Comparison of ENCODE assay signal across 25 cellular contexts in the genomic region with DNA sequence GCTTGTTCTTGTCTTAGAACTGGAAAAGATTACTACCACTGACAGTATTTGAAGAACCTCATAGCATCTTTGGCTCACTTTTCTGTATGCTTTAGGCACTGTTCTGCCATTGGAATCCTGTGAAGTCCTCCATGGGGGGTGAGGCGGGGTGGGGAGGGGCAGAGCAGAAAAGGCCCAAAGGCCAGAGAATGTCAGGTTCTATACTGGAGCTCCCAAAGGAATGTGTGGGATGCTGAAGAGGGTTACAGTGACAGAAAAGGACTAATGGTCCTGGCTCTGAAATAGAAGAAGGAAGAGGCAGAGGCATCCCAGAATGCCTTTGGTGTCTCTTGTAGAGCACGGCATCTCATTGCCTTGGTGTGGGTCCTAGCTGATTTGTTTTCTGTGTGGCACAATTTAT.
DNase-seq lines count a peak whose midpoint lies in the region; ATAC-seq and TF ChIP-seq lines count a peak whose summit lies in the region.
"Had no signal": no experiment of that assay in that cellular context is flagged by ENCODE, and none has a peak within 500 bp of the region (broad histone marks: within the 10 kb centered on the region; RNA-seq: fewer than 3 reads in every experiment).

No MANE protein-coding gene starts in this region.

- H3K4me1 Mint-ChIP-seq in activated CD4-positive, alpha-beta T cell treated with anti-CD3 and anti-CD28 coated beads, Interleukin-2, amount 10 ng/mL, durations not matched to agents 24 days and 14 days, result peaks cover 42% of the 10 kb centered on the region
- peaks cover 43 to 56% (median 48%) of the 10 kb centered on the region in 4 donors for H3K4me1 Mint-ChIP-seq in CD4-positive, alpha-beta memory T cell
- H3K4me1 Mint-ChIP-seq in activated CD8-positive, alpha-beta T cell treated with anti-CD3 and anti-CD28 coated beads, Interleukin-2, amount 10 ng/mL, durations not matched to agents 7 days and 5 days (ENCODE audit: low read depth), result peaks cover 49% of the 10 kb centered on the region
- peaks cover 28 to 55% (median 43%) of the 10 kb centered on the region in 3 donors for H3K4me1 Mint-ChIP-seq in naive B cell

- H3K27ac Mint-ChIP-seq in activated CD4-positive, alpha-beta T cell treated with anti-CD3 and anti-CD28 coated beads, Interleukin-2, amount 10 ng/mL, durations not matched to agents 24 days and 14 days, result peak overlapping the region; percentile 3
- H3K27ac Mint-ChIP-seq in CD4-positive, alpha-beta memory T cell, result peak overlapping the region; percentile 48 to 86 (median 73)
- H3K27ac Mint-ChIP-seq in activated CD8-positive, alpha-beta T cell treated with anti-CD3 and anti-CD28 coated beads, Interleukin-2, amount 10 ng/mL, durations not matched to agents 7 days and 5 days, result peak overlapping the region; percentile 58
- H3K27ac Mint-ChIP-seq in naive B cell, result peak overlapping the region in 5 of 6 donors; percentile 58 to 96 (median 75)
- H3K27ac Mint-ChIP-seq: H9 had no signal

- intact Hi-C loops in activated CD4-positive, alpha-beta T cell treated with anti-CD3 and anti-CD28 coated beads, Interleukin-2, amount 10 ng/mL, durations not matched to agents 24 days and 14 days (cut with micrococcal nuclease), result no loop called here
- intact Hi-C loops in CD4-positive, alpha-beta memory T cell (cut with micrococcal nuclease), result no loop called here

- H2AFZ ChIP-seq in Karpas-422 (ENCODE audit: low read length), result no peak overlapping the region

- no peak overlapping the region for H3K9ac ChIP-seq in Karpas-422 (ENCODE audit: low read length)

- peaks cover 8% of the 10 kb centered on the region for H3K9me3 Mint-ChIP-seq in activated CD4-positive, alpha-beta T cell treated with anti-CD3 and anti-CD28 coated beads, Interleukin-2, amount 10 ng/mL, durations not matched to agents 24 days and 14 days
- no peaks in the 10 kb centered on the region for H3K9me3 Mint-ChIP-seq in CD4-positive, alpha-beta memory T cell
- no peaks in the 10 kb centered on the region for H3K9me3 Mint-ChIP-seq in activated CD8-positive, alpha-beta T cell treated with anti-CD3 and anti-CD28 coated beads, Interleukin-2, amount 10 ng/mL, durations not matched to agents 7 days and 5 days (ENCODE audit: insufficient read depth)
- H3K9me3 Mint-ChIP-seq in naive B cell, result no peaks in the 10 kb centered on the region
- H3K9me3 Mint-ChIP-seq: activated T-helper 1 cell treated with anti-CD3 and anti-CD28 coated beads, Interleukin-12 subunit alpha, Interleukin-12 subunit beta, Interleukin-2, Interleukin-4 antibody, amounts not matched to agents 30 ng/mL and 10 ng/mL and 1 ng/mL, durations not matched to agents 14 hours and 24 hours and 36 hours; H9 had no signal

- H3K4me3 ChIP-seq in CD4-positive, alpha-beta memory T cell (ENCODE audit: low read length in 2 of 2), result no peak overlapping the region
- H3K4me3 ChIP-seq in Karpas-422 (ENCODE audit: low read length), result no peak overlapping the region
- H3K4me3 ChIP-seq: GM12878, MG63, right atrium auricular region had no signal

- H3K79me2 ChIP-seq in Karpas-422 (ENCODE audit: low read length), result peaks cover 92% of the 10 kb centered on the region

- POLR2A ChIA-PET in CD4-positive, alpha-beta memory T cell (lab: Charles Lee; ENCODE audit: partially characterized antibody), result no interaction called here
- POLR2A ChIA-PET in activated CD8-positive, alpha-beta T cell treated with anti-CD3 and anti-CD28 coated beads, Interleukin-2, amount 10 ng/mL, durations not matched to agents 7 days and 5 days (lab: Charles Lee), result interaction anchor here (0.8 kb wide), 1 partner anchor 73 kb away, joined by 3 read pairs; no protein-coding TSS in a partner anchor
- POLR2A ChIA-PET in HEK293T (lab: Yijun Ruan, JAX), result no interaction called here

- H3K4me3 Mint-ChIP-seq in activated CD4-positive, alpha-beta T cell treated with anti-CD3 and anti-CD28 coated beads, Interleukin-2, amount 10 ng/mL, durations not matched to agents 24 days and 14 days, result no peak overlapping the region
- H3K4me3 Mint-ChIP-seq in CD4-positive, alpha-beta memory T cell, result peak overlapping the region in 1 of 8 donors; percentile 5
- H3K4me3 Mint-ChIP-seq in activated CD8-positive, alpha-beta T cell treated with anti-CD3 and anti-CD28 coated beads, Interleukin-2, amount 10 ng/mL, durations not matched to agents 7 days and 5 days, result no peak overlapping the region
- H3K4me3 Mint-ChIP-seq in naive B cell, result no peak overlapping the region
- H3K4me3 Mint-ChIP-seq: activated T-helper 1 cell treated with anti-CD3 and anti-CD28 coated beads, Interleukin-12 subunit alpha, Interleukin-12 subunit beta, Interleukin-2, Interleukin-4 antibody, amounts not matched to agents 30 ng/mL and 10 ng/mL and 1 ng/mL, durations not matched to agents 14 hours and 24 hours and 36 hours; H9 had no signal

- no peaks in the 10 kb centered on the region for H3K9me2 ChIP-seq in Karpas-422 (replicated peaks; ENCODE audit: insufficient read depth, low read length)

- no peaks in the 10 kb centered on the region for H3K27me3 ChIP-seq in CD4-positive, alpha-beta memory T cell (ENCODE audit: insufficient read depth, low read length)
- H3K27me3 ChIP-seq in Karpas-422 (ENCODE audit: low read length), result no peaks in the 10 kb centered on the region
- H3K27me3 ChIP-seq: MG63, right atrium auricular region had no signal

- CTCF ChIA-PET in CD4-positive, alpha-beta memory T cell (lab: Charles Lee; ENCODE audit: partially characterized antibody), result interaction anchor here (1.2 to 2.3 kb wide), 3 partner anchors 15 to 73 kb away, joined by 4 to 14 read pairs (median 11); a partner anchor contains a TSS
- CTCF ChIA-PET in activated CD8-positive, alpha-beta T cell treated with anti-CD3 and anti-CD28 coated beads, Interleukin-2, amount 10 ng/mL, durations not matched to agents 7 days and 5 days (lab: Charles Lee), result no interaction called here
- CTCF ChIA-PET in HEK293T (lab: Yijun Ruan, JAX), result interaction anchor here (0.5 kb wide), 1 partner anchor 810 kb away, joined by 3 read pairs; no protein-coding TSS in a partner anchor

- no peak for DNase-seq in activated CD4-positive, alpha-beta T cell treated with anti-CD3 and anti-CD28 coated beads, Interleukin-2, amount 10 ng/mL, durations not matched to agents 24 days and 14 days
- no peak for DNase-seq in activated CD4-positive, alpha-beta T cell treated with anti-CD3 and anti-CD28 coated beads, Interleukin-2, amount 50 U/mL, for 4 hours
- DNase-seq in CD4-positive, alpha-beta memory T cell, result no peak
- DNase-seq in activated CD8-positive, alpha-beta T cell treated with anti-CD3 and anti-CD28 coated beads, Interleukin-2, amount 10 ng/mL, durations not matched to agents 7 days and 5 days, result no peak
- DNase-seq in naive B cell (no peak), HEK293T (ENCODE audit: extremely low spot score) (no peak), Karpas-422 (no peak), midbrain (lab: John Stamatoyannopoulos, UW) (no peak)
- DNase-seq: 8988T; activated CD4-positive, CD25-positive, alpha-beta regulatory T cell treated with anti-CD3 and anti-CD28 coated beads, Interleukin-2, amount 50 U/mL, for 72 hours; central memory CD4-positive, alpha-beta T cell; DMS153; erythroblast; H9; KBM-7; mammary epithelial cell; MG63; NCI-H1930; NCI-H524 treated with DMSO at 0.1 percent for 48 hours; small intestine; stimulated activated naive CD4-positive, alpha-beta T cell; T-helper 1 cell had no signal

- no peak overlapping the region for H3K4me2 ChIP-seq in Karpas-422 (ENCODE audit: low read depth, low read length, poor library complexity, severe bottlenecking)

- no peaks in the 10 kb centered on the region for H3K36me3 ChIP-seq in CD4-positive, alpha-beta memory T cell (ENCODE audit: insufficient read depth, low read length)
- no peaks in the 10 kb centered on the region for H3K36me3 ChIP-seq in Karpas-422 (ENCODE audit: insufficient read depth, low read length)
- H3K36me3 ChIP-seq: MG63, right atrium auricular region had no signal

- peaks cover 45% of the 10 kb centered on the region for H3K4me1 ChIP-seq in CD4-positive, alpha-beta memory T cell (ENCODE audit: insufficient read depth, low read length)
- peaks cover 44% of the 10 kb centered on the region for H3K4me1 ChIP-seq in Karpas-422 (ENCODE audit: low read length)

- peaks cover 42% of the 10 kb centered on the region for H3K36me3 Mint-ChIP-seq in activated CD4-positive, alpha-beta T cell treated with anti-CD3 and anti-CD28 coated beads, Interleukin-2, amount 10 ng/mL, durations not matched to agents 24 days and 14 days (ENCODE audit: low read depth)
- H3K36me3 Mint-ChIP-seq in CD4-positive, alpha-beta memory T cell, result peaks cover 13 to 14% of the 10 kb centered on the region in 2 donors
- peaks cover 57% of the 10 kb centered on the region for H3K36me3 Mint-ChIP-seq in activated CD8-positive, alpha-beta T cell treated with anti-CD3 and anti-CD28 coated beads, Interleukin-2, amount 10 ng/mL, durations not matched to agents 7 days and 5 days (ENCODE audit: low read depth)
- no peaks in the 10 kb centered on the region for H3K36me3 Mint-ChIP-seq in naive B cell

- no peaks in the 10 kb centered on the region for H4K20me1 ChIP-seq in Karpas-422 (ENCODE audit: insufficient read depth, low read depth, low read length)

- H3K27me3 Mint-ChIP-seq in activated CD4-positive, alpha-beta T cell treated with anti-CD3 and anti-CD28 coated beads, Interleukin-2, amount 10 ng/mL, durations not matched to agents 24 days and 14 days, result peaks cover 2% of the 10 kb centered on the region
- peaks cover 0 to 2% of the 10 kb centered on the region in 2 donors for H3K27me3 Mint-ChIP-seq in CD4-positive, alpha-beta memory T cell
- H3K27me3 Mint-ChIP-seq in activated CD8-positive, alpha-beta T cell treated with anti-CD3 and anti-CD28 coated beads, Interleukin-2, amount 10 ng/mL, durations not matched to agents 7 days and 5 days (ENCODE audit: low read depth), result no peaks in the 10 kb centered on the region
- H3K27me3 Mint-ChIP-seq in naive B cell, result no peaks in the 10 kb centered on the region

- H3K27ac ChIP-seq in CD4-positive, alpha-beta memory T cell (ENCODE audit: low read depth, low read length), result no peak overlapping the region
- no peak overlapping the region for H3K27ac ChIP-seq in Karpas-422 (ENCODE audit: low read length)
- H3K27ac ChIP-seq: right atrium auricular region had no signal

- ATAC-seq in activated CD8-positive, alpha-beta T cell treated with anti-CD3 and anti-CD28 coated beads, Interleukin-2, amount 10 ng/mL, durations not matched to agents 7 days and 5 days, result no peak
- ATAC-seq in naive B cell (ENCODE audit: low read depth in 2 of 2), result no peak
- ATAC-seq: GM12878 had no signal

- H3K9me3 ChIP-seq in CD4-positive, alpha-beta memory T cell (ENCODE audit: control insufficient read depth in 1 of 2, low read length in 2 of 2), result no peaks in the 10 kb centered on the region
- no peaks in the 10 kb centered on the region for H3K9me3 ChIP-seq in Karpas-422 (ENCODE audit: low read length)
- H3K9me3 ChIP-seq: MG63, right atrium auricular region had no signal

TF ChIP-seq in HEK293T, 16 proteins besides CTCF, POLR2A, EP300 and RAD21:
- TF ChIP-seq FOXA1 (IDR thresholded peaks at IDR 0.05) (no peak), TARDBP (IDR thresholded peaks at IDR 0.05) (no peak), ELF4 (IDR thresholded peaks at IDR 0.05) (no peak)

Comparison
In these comparisons a context has a peak if more than half of its experiments do, and no peak if none do; other contexts are left out.
1. H3K27ac Mint-ChIP-seq: peak in every context shown above with its lines; median percentile 75 in naive B cell; 73 in CD4-positive, alpha-beta memory T cell; 58 in activated CD8-positive, alpha-beta T cell treated with anti-CD3 and anti-CD28 coated beads, Interleukin-2, amount 10 ng/mL, durations not matched to agents 7 days and 5 days; 3 in activated CD4-positive, alpha-beta T cell treated with anti-CD3 and anti-CD28 coated beads, Interleukin-2, amount 10 ng/mL, durations not matched to agents 24 days and 14 days.